Comparison of ENCODE assay signal across 8 cellular contexts in genomic region chr17:79991140-79991923, GRCh38. TPM values are rescaled to one million over a fixed set of nuclear protein-coding genes. Genes with fewer than 3 reads are reported as not detected.
DNase-seq lines count a peak whose midpoint lies in the region; ATAC-seq and TF ChIP-seq lines count a peak whose summit lies in the region.

No MANE protein-coding gene starts in this region.

- intact Hi-C loops in ascending aorta (cut with DNase I) (loop anchor here (2.0 kb wide), 1 partner anchor 201 kb away; no protein-coding TSS in a partner anchor), gastrocnemius medialis (cut with DNase I; ENCODE audit: low total_unique reads) (loop anchor here (1.0 to 5.0 kb wide), 3 partner anchors 149 to 249 kb away; no protein-coding TSS in a partner anchor)

- TF ChIP-seq POLR2A in gastrocnemius medialis (IDR thresholded peaks at IDR 0.05) = no peak

- H3K9me3 ChIP-seq in ascending aorta (no peaks in the 10 kb centered on the region), gastrocnemius medialis (no peaks in the 10 kb centered on the region)

- H3K36me3 ChIP-seq in ascending aorta (no peaks in the 10 kb centered on the region), gastrocnemius medialis (no peaks in the 10 kb centered on the region)

- H3K27me3 ChIP-seq in ascending aorta (no peaks in the 10 kb centered on the region), gastrocnemius medialis (peaks cover 3 to 12% (median 12%) of the 10 kb centered on the region in 3 donors)

- in situ Hi-C loops in gastrocnemius medialis (cut with MboI; ENCODE audit: low sequenced_read_pairs in 4 of 4) = no loop called here

- peak; percentile 71 for TF ChIP-seq CTCF in GM10266 (IDR thresholded peaks at IDR 0.05; ENCODE audit: control insufficient read depth, insufficient read depth, low read depth, missing control alignments)
- peak; percentile 35 to 69 (median 62) for TF ChIP-seq CTCF in ascending aorta (IDR thresholded peaks at IDR 0.05)
- peak in 2 of 5 experiments; percentile 60 to 67 for TF ChIP-seq CTCF in gastrocnemius medialis (IDR thresholded peaks at IDR 0.05 in 4 of 5, conservative IDR thresholded peaks at IDR 0.05 in 1 of 5)

- peak; percentile 29 to 62 for ATAC-seq in gastrocnemius medialis
- ATAC-seq in GM18909 (IDR thresholded peaks at IDR 0.05; ENCODE audit: poor library complexity, unreplicated experiment) = no peak

- H3K4me1 ChIP-seq in ascending aorta = peaks cover 5 to 13% of the 10 kb centered on the region in 2 donors
- H3K4me1 ChIP-seq in gastrocnemius medialis = peaks cover 5 to 7% of the 10 kb centered on the region in 2 donors

- DNase-seq in GM10266 (ENCODE audit: extremely low spot score) (peak; percentile 78), NCI-H1694 (lab: John Stamatoyannopoulos, UW) (peak; percentile 73), T1000 (lab: John Stamatoyannopoulos, UW) (peak; percentile 57), ascending aorta (ENCODE audit: low spot score in 2 of 2) (peak in 1 of 2 donors; percentile 78), hippocampal formation (lab: John Stamatoyannopoulos, UW) (peak; percentile 55 to 84), gastrocnemius medialis (peak; percentile 22 to 56), cortex of kidney (lab: John Stamatoyannopoulos, UW) (no peak)

- peak overlapping the region; percentile 44 to 54 for H3K4me3 ChIP-seq in ascending aorta
- peak overlapping the region in 1 of 4 donors; percentile 3 for H3K4me3 ChIP-seq in gastrocnemius medialis

- H3K27ac ChIP-seq in ascending aorta (no peak overlapping the region), gastrocnemius medialis (no peak overlapping the region)

RNA-seq across cellular contexts. Expression of gene TBC1D16, which starts 44.3 kb away (rescaled TPM):
- 55.6 TPM for total RNA-seq in ascending aorta
- 1 to 10 TPM; 5.8 to 8.1 (median 7.0) TPM for total RNA-seq in gastrocnemius medialis

RNA-seq across cellular contexts. Expression of gene CCDC40, which starts 45.1 kb away (rescaled TPM):
- total RNA-seq in ascending aorta = 5.4 TPM
- 1 to 10 TPM in 2 of 4 donors, under 1 TPM in 2; 0.18 to 2.1 (median 1.1) TPM for total RNA-seq in gastrocnemius medialis
